In the genomic region with DNA sequence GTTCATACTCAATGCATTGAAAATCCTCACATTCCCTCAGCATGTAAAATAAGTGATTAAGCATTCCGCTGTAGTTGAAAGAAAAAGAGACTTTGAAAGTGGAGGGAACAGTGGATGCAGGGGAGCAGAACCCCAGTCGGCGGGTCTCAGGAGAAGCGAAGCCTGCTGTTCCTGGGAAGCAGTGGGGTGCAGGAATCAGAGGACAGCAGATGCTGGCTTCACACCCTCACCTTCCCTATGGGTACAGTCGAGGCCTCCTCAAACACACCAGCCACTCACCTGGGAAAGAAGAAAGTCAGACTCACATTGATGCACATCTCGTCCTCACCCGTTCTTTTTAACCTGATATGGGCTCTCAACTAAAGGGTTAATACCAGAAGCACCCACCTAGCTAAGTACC, we compare ENCODE assay signal across 17 cellular contexts. TPM values are rescaled to one million over a fixed set of nuclear protein-coding genes. Genes with fewer than 3 reads are reported as not detected.
"Had no signal": no experiment of that assay in that cellular context is flagged by ENCODE, and none has a peak within 500 bp of the region (broad histone marks: within the 10 kb centered on the region; RNA-seq: fewer than 3 reads in every experiment).

No MANE protein-coding gene starts in this region.

- H3K4me3 ChIP-seq: adrenal gland, body of pancreas, lung, pancreas, upper lobe of right lung had no signal

- H3K27ac ChIP-seq: adrenal gland, body of pancreas, pancreas, upper lobe of right lung had no signal

- H3K9me3 ChIP-seq: adrenal gland, body of pancreas, pancreas, upper lobe of right lung had no signal

- H3K9me3 Mint-ChIP-seq: activated CD4-positive, alpha-beta memory T cell treated with anti-CD3 and anti-CD28 coated beads, Interleukin-2, amount 10 ng/mL, durations not matched to agents 7 days and 5 days; activated naive CD4-positive, alpha-beta T cell treated with anti-CD3 and anti-CD28 coated beads, Interleukin-2, amount 50 U/mL, for 24 hours; stimulated activated naive B cell treated with anti-CD40 and anti-IgM and Interleukin-4, amounts not matched to agents 10 μg/mL and 1 μg/mL and 100 μg/mL, for 72 hours had no signal

- H3K27me3 ChIP-seq: adrenal gland, body of pancreas, pancreas, upper lobe of right lung had no signal

- H3K36me3 ChIP-seq: adrenal gland, pancreas, upper lobe of right lung had no signal

- H3K27me3 Mint-ChIP-seq: activated naive CD4-positive, alpha-beta T cell treated with anti-CD3 and anti-CD28 coated beads, Interleukin-2, amount 50 U/mL, for 24 hours had no signal

- DNase-seq: activated CD4-positive, alpha-beta memory T cell treated with anti-CD3 and anti-CD28 coated beads, Interleukin-2, amount 10 ng/mL, durations not matched to agents 7 days and 5 days; activated CD4-positive, alpha-beta T cell treated with anti-CD3 and anti-CD28 coated beads for 4 hours; activated effector memory CD4-positive, alpha-beta T cell treated with anti-CD3 and anti-CD28 coated beads, Interleukin-2, amount 50 U/mL, for 16 hours; activated T-cell treated with anti-CD3 and anti-CD28 coated beads, Interleukin-2, amount 50 U/mL, for 48 hours; body of pancreas; dermis blood vessel endothelial cell; left colon; midbrain; pancreas; stimulated activated CD4-positive, alpha-beta T cell treated with anti-CD3 and anti-CD28 coated beads, Interleukin-2, amount 100 ng/mL, for 48 hours; stimulated activated naive B cell treated with anti-CD40 and anti-IgM and Interleukin-4, amounts not matched to agents 10 μg/mL and 1 μg/mL and 100 μg/mL, for 72 hours; T-helper 17 cell; upper lobe of right lung had no signal

- H3K4me3 Mint-ChIP-seq: activated CD4-positive, alpha-beta memory T cell treated with anti-CD3 and anti-CD28 coated beads, Interleukin-2, amount 10 ng/mL, durations not matched to agents 7 days and 5 days; activated naive CD4-positive, alpha-beta T cell treated with anti-CD3 and anti-CD28 coated beads, Interleukin-2, amount 50 U/mL, for 24 hours; neural crest cell; stimulated activated naive B cell treated with anti-CD40 and anti-IgM and Interleukin-4, amounts not matched to agents 10 μg/mL and 1 μg/mL and 100 μg/mL, for 72 hours; T-helper 17 cell had no signal

- ATAC-seq: body of pancreas; left colon; pancreas; stimulated activated naive B cell treated with anti-CD40 and anti-IgM and Interleukin-4, amounts not matched to agents 10 μg/mL and 1 μg/mL and 100 μg/mL, for 72 hours; T-helper 17 cell; upper lobe of right lung had no signal

- H3K36me3 Mint-ChIP-seq: activated naive CD4-positive, alpha-beta T cell treated with anti-CD3 and anti-CD28 coated beads, Interleukin-2, amount 50 U/mL, for 24 hours; stimulated activated naive B cell treated with anti-CD40 and anti-IgM and Interleukin-4, amounts not matched to agents 10 μg/mL and 1 μg/mL and 100 μg/mL, for 72 hours had no signal

- H3K27ac Mint-ChIP-seq: activated CD4-positive, alpha-beta memory T cell treated with anti-CD3 and anti-CD28 coated beads, Interleukin-2, amount 10 ng/mL, durations not matched to agents 7 days and 5 days; activated naive CD4-positive, alpha-beta T cell treated with anti-CD3 and anti-CD28 coated beads, Interleukin-2, amount 50 U/mL, for 24 hours; stimulated activated naive B cell treated with anti-CD40 and anti-IgM and Interleukin-4, amounts not matched to agents 10 μg/mL and 1 μg/mL and 100 μg/mL, for 72 hours; T-helper 17 cell had no signal

RNA-seq across cellular contexts. Expression of gene COL4A2, which starts 38.2 kb away (rescaled TPM):
- total RNA-seq: activated CD4-positive, alpha-beta memory T cell treated with anti-CD3 and anti-CD28 coated beads, Interleukin-2, amount 10 ng/mL, durations not matched to agents 7 days and 5 days had no signal

RNA-seq across cellular contexts. Expression of gene COL4A1, which starts 38.3 kb away (rescaled TPM):
- total RNA-seq: activated CD4-positive, alpha-beta memory T cell treated with anti-CD3 and anti-CD28 coated beads, Interleukin-2, amount 10 ng/mL, durations not matched to agents 7 days and 5 days had no signal
